1 cellular context compared by ENCODE assay signal in the genomic region with DNA sequence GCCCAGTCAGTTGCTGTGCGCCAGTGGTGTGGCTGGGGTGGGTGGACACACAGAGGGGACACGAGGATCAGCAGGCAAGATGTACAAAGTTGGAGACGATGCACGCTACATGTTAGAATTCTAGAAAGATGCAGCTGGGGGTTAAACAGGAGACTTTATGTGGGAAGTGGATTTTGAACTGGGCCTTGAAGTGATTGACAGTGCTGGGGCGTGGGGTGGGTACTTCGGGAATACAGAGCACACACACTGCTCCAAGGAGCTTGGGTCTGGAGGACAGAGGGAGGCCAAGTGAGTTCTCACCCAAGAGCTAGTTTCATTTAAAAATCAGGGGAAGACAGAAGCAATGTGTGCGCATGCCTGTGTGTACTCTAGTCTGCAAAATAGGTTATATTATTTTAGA.
TF ChIP-seq lines count a peak whose summit lies in the region.

No MANE protein-coding gene starts in this region.

TF ChIP-seq in K562, 482 proteins besides CTCF, POLR2A, EP300 and RAD21 (continued from another document):
- TF ChIP-seq, protein P1, sequence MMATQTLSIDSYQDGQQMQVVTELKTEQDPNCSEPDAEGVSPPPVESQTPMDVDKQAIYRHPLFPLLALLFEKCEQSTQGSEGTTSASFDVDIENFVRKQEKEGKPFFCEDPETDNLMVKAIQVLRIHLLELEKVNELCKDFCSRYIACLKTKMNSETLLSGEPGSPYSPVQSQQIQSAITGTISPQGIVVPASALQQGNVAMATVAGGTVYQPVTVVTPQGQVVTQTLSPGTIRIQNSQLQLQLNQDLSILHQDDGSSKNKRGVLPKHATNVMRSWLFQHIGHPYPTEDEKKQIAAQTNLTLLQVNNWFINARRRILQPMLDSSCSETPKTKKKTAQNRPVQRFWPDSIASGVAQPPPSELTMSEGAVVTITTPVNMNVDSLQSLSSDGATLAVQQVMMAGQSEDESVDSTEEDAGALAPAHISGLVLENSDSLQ (IDR thresholded peaks at IDR 0.05), result 0 out of 2 replicates have a peak, but pooled peaks have one; percentile 20
- no peak for TF ChIP-seq ZNF134 (CRISPR knock-in tag; conservative IDR thresholded peaks at IDR 0.05)
- no peak for TF ChIP-seq MXI1 (IDR thresholded peaks at IDR 0.05; ENCODE audit: low read depth, low read length)
- TF ChIP-seq, protein P2, sequence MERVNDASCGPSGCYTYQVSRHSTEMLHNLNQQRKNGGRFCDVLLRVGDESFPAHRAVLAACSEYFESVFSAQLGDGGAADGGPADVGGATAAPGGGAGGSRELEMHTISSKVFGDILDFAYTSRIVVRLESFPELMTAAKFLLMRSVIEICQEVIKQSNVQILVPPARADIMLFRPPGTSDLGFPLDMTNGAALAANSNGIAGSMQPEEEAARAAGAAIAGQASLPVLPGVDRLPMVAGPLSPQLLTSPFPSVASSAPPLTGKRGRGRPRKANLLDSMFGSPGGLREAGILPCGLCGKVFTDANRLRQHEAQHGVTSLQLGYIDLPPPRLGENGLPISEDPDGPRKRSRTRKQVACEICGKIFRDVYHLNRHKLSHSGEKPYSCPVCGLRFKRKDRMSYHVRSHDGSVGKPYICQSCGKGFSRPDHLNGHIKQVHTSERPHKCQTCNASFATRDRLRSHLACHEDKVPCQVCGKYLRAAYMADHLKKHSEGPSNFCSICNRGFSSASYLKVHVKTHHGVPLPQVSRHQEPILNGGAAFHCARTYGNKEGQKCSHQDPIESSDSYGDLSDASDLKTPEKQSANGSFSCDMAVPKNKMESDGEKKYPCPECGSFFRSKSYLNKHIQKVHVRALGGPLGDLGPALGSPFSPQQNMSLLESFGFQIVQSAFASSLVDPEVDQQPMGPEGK (CRISPR knock-in tag; IDR thresholded peaks at IDR 0.05; ENCODE audit: borderline replicate concordance), result no peak
- no peak for TF ChIP-seq ELF1 (tag; IDR thresholded peaks at IDR 0.05)
- no peak for TF ChIP-seq PREB (CRISPR knock-in tag; IDR thresholded peaks at IDR 0.05)
- TF ChIP-seq ETV5 (CRISPR knock-in tag; IDR thresholded peaks at IDR 0.05; ENCODE audit: low read depth), result no peak
